Comparison of ENCODE assay signal across 1 cellular context in genomic region chr10:13414855-13415254, GRCh38.
TF ChIP-seq lines count a peak whose summit lies in the region.

No MANE protein-coding gene starts in this region.

TF ChIP-seq in Ishikawa, 13 proteins besides CTCF, POLR2A, EP300 and RAD21:
- TF ChIP-seq REST (IDR thresholded peaks at IDR 0.05; ENCODE audit: low read depth): no peak
- TF ChIP-seq NFIC (IDR thresholded peaks at IDR 0.05): no peak
